Comparison of ENCODE assay signal across 1 cellular context in the genomic region with DNA sequence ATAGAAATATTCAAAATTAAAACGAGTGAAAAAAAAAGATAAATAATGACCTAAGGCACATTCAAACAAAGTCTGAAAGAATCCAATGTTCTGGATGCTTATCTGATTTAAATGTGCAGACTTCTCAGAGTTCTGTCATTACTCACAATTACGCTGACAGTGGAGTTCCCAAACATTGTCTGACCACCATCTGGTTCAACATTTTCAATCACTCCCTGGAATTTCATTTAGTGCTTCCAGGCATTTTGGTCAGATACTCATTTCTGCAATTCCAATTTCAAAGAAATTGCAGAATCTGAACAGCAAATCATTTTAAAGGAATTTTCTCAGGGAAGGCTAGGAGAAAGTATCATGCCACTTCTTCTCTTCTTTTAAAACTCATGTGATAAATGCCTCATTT.
A peak's percentile ranks its signal among the peaks of the same experiment; 100 is the strongest.
TF ChIP-seq lines count a peak whose summit lies in the region.

No MANE protein-coding gene starts in this region.

TF ChIP-seq in SK-N-SH treated with all-trans-retinoic acid at 6 μM for 48 hours, 23 proteins besides CTCF, POLR2A, EP300 and RAD21 (continued from another document):
- TF ChIP-seq ZFP3 (CRISPR knock-in tag; IDR thresholded peaks at IDR 0.05), result peak; percentile 62; the same call in 1 of the 2 replicates
- TF ChIP-seq, protein P1, sequence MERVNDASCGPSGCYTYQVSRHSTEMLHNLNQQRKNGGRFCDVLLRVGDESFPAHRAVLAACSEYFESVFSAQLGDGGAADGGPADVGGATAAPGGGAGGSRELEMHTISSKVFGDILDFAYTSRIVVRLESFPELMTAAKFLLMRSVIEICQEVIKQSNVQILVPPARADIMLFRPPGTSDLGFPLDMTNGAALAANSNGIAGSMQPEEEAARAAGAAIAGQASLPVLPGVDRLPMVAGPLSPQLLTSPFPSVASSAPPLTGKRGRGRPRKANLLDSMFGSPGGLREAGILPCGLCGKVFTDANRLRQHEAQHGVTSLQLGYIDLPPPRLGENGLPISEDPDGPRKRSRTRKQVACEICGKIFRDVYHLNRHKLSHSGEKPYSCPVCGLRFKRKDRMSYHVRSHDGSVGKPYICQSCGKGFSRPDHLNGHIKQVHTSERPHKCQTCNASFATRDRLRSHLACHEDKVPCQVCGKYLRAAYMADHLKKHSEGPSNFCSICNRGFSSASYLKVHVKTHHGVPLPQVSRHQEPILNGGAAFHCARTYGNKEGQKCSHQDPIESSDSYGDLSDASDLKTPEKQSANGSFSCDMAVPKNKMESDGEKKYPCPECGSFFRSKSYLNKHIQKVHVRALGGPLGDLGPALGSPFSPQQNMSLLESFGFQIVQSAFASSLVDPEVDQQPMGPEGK (CRISPR knock-in tag; IDR thresholded peaks at IDR 0.05; ENCODE audit: borderline replicate concordance), result peak; percentile 85; the same call in 1 of the 2 replicates
